ENCODE assay signal across 8 cellular contexts in genomic region chr16:30609928-30610839, GRCh38. TPM values are rescaled to one million over a fixed set of nuclear protein-coding genes. Genes with fewer than 3 reads are reported as not detected.
A peak's percentile ranks its signal among the peaks of the same experiment; 100 is the strongest.
DNase-seq lines count a peak whose midpoint lies in the region; FAIRE-seq and TF ChIP-seq lines count a peak whose summit lies in the region.

TSS of gene ZNF689 (minus strand) at chr16:30610389. CDS start at chr16:30610041, 348 bp downstream.

- POLR2A ChIA-PET in HEK293 (lab: Yijun Ruan, JAX) = interaction anchor here (0.5 to 2.6 kb wide), 31 partner anchors 8 to 557 kb away, joined by 3 to 18 read pairs (median 5); partner anchors contain the start of genes DCTPP1, FBRS, PRR14 and SEPHS2

- peak within 1 kb of the TSS; percentile 96 for H3K4me2 ChIP-seq in neuronal stem cell (ENCODE audit: insufficient read depth, low read length, poor library complexity, severe bottlenecking)

- peak within 1 kb of the TSS; percentile 98 for H2AK5ac ChIP-seq in neuronal stem cell (ENCODE audit: low read depth, low read length)

- H3K79me1 ChIP-seq in neuronal stem cell (ENCODE audit: low read depth, low read length) = peaks cover 4% of the 10 kb centered on the region

- H3K4ac ChIP-seq in neuronal stem cell (ENCODE audit: low read length) = peak within 1 kb of the TSS; percentile 40

- H3K9me3 ChIP-seq in HEK293 (ENCODE audit: control insufficient read depth, insufficient read depth, low read depth, low read length) (no peaks in the 10 kb centered on the region), neuronal stem cell (replicated peaks in 1 of 2; ENCODE audit: control insufficient read depth in 2 of 2, insufficient read depth in 1 of 2, low read depth in 1 of 2, low read length in 2 of 2) (no peaks in the 10 kb centered on the region)

- H2BK15ac ChIP-seq in neuronal stem cell (ENCODE audit: low read length) = peak within 1 kb of the TSS; percentile 72

- no peaks in the 10 kb centered on the region for H3K4me1 ChIP-seq in HEK293 (ENCODE audit: control insufficient read depth, insufficient read depth, low read length)
- peaks cover 0 to 3% of the 10 kb centered on the region in 2 donors for H3K4me1 ChIP-seq in neuronal stem cell (ENCODE audit: control insufficient read depth in 2 of 2, insufficient read depth in 1 of 2, low read depth in 1 of 2, low read length in 2 of 2)

- peak within 1 kb of the TSS; percentile 88 for H2AFZ ChIP-seq in neuronal stem cell (ENCODE audit: low read length)

- H2BK5ac ChIP-seq in neuronal stem cell (ENCODE audit: low read length) = peak within 1 kb of the TSS; percentile 79

- no peaks in the 10 kb centered on the region for H3K27me3 ChIP-seq in neuronal stem cell (ENCODE audit: control insufficient read depth in 3 of 3, insufficient read depth in 3 of 3, low read depth in 1 of 3, low read length in 3 of 3)

- DNase-seq in GDM1 (lab: John Stamatoyannopoulos, UW) (peak; percentile 95), MV-4-11 (lab: John Stamatoyannopoulos, UW) (peak; percentile 96), SK-MEL-5 (ENCODE audit: low read depth, low spot score) (peak; percentile 97), frontal cortex (ENCODE audit: low spot score in 2 of 2) (peak; percentile 95 to 96), neuronal stem cell (ENCODE audit: low spot score) (peak; percentile 99), substantia nigra (lab: John Stamatoyannopoulos, UW) (peak; percentile 71 to 98 (median 93))
- DNase-seq in activated naive CD4-positive, alpha-beta T cell treated with Interleukin-2 at 50 U/mL for 16 hours = peak; percentile 95

- peak; percentile 78 for TF ChIP-seq CTCF in HEK293 (tag by site-specific recombination; IDR thresholded peaks at IDR 0.05)

- H3K18ac ChIP-seq in neuronal stem cell (ENCODE audit: low read length) = peak within 1 kb of the TSS; percentile 97

- H3K9ac ChIP-seq in neuronal stem cell (ENCODE audit: low read depth, low read length, poor library complexity) = peak within 1 kb of the TSS; percentile 95

- peak within 1 kb of the TSS; percentile 38 for H4K91ac ChIP-seq in neuronal stem cell (ENCODE audit: low read depth, low read length, poor library complexity)

- peak within 1 kb of the TSS; percentile 97 for H3K23ac ChIP-seq in neuronal stem cell (ENCODE audit: low read depth, low read length, poor library complexity)

- H2BK12ac ChIP-seq in neuronal stem cell (ENCODE audit: low read length) = no peak within 1 kb of the TSS

- WGBS in neuronal stem cell (ENCODE audit: extremely low coverage in 2 of 2, insufficient read length in 2 of 2, insufficient replicate concordance in 1 of 2), 2 donors = no CpG with 5 or more reads among the region's 63 CpGs

- H3K14ac ChIP-seq in neuronal stem cell (ENCODE audit: low read length) = peak within 1 kb of the TSS; percentile 95

- no peak for FAIRE-seq in frontal cortex (lab: Jason Lieb, UNC)

- peaks cover 30 to 37% of the 10 kb centered on the region in 2 experiments; a peak in 2 of 3 replicates for H3K36me3 ChIP-seq in HEK293 (ENCODE audit: control insufficient read depth in 2 of 2, insufficient read depth in 1 of 2, low read length in 2 of 2)
- peaks cover 3 to 37% of the 10 kb centered on the region in 2 donors for H3K36me3 ChIP-seq in neuronal stem cell (replicated peaks in 1 of 2; ENCODE audit: control insufficient read depth in 2 of 2, insufficient read depth in 2 of 2, low read length in 2 of 2)

- in situ Hi-C loops in SK-MEL-5 (cut with HindIII; ENCODE audit: low pct_unique_long_range_greater_than_20kb, low sequenced_read_pairs) = no loop called here

- peak within 1 kb of the TSS; percentile 96 for H3K27ac ChIP-seq in HEK293 (ENCODE audit: extremely low read depth, low read depth, low read length)
- peak within 1 kb of the TSS; percentile 74 for H3K27ac ChIP-seq in neuronal stem cell (replicated peaks; ENCODE audit: low read length)
- H3K27ac ChIP-seq in substantia nigra (ENCODE audit: low read depth, low read length, poor library complexity, severe bottlenecking) = peak within 1 kb of the TSS; percentile 92

- CTCF ChIA-PET in HEK293 (lab: Yijun Ruan, JAX) = interaction anchor here (0.6 to 2.3 kb wide), 5 partner anchors 19 to 475 kb away, joined by 3 to 10 read pairs (median 4); no protein-coding TSS in a partner anchor

- H4K8ac ChIP-seq in neuronal stem cell (ENCODE audit: low read depth, low read length) = peak within 1 kb of the TSS; percentile 92

- H2BK120ac ChIP-seq in neuronal stem cell (ENCODE audit: low read depth, low read length) = peak within 1 kb of the TSS; percentile 39

- H3K4me3 ChIP-seq in HEK293 (ENCODE audit: low read depth, low read length) = peak within 1 kb of the TSS; percentile 81
- H3K4me3 ChIP-seq in neuronal stem cell (ENCODE audit: low read length in 2 of 2) = peak within 1 kb of the TSS; percentile 89 to 96

TF ChIP-seq in HEK293, 187 proteins besides CTCF, POLR2A, EP300 and RAD21 (continues in another document):
- TF ChIP-seq ZNF747 (tag by site-specific recombination; IDR thresholded peaks at IDR 0.05) (no peak), SALL2 (tag by site-specific recombination; IDR thresholded peaks at IDR 0.05; ENCODE audit: borderline replicate concordance) (no peak), ZFP37 (tag by site-specific recombination; IDR thresholded peaks at IDR 0.05) (no peak; the same call in 1 of the 2 replicates), ZNF514 (tag by site-specific recombination; IDR thresholded peaks at IDR 0.05) (no peak), ZNF544 (tag by site-specific recombination; IDR thresholded peaks at IDR 0.05) (no peak), ZNF26 (tag by site-specific recombination; IDR thresholded peaks at IDR 0.05) (no peak), ZNF600 (tag by site-specific recombination; IDR thresholded peaks at IDR 0.05) (no peak), ZNF223 (tag by site-specific recombination; IDR thresholded peaks at IDR 0.05) (peak; percentile 90), ZNF121 (tag by site-specific recombination; IDR thresholded peaks at IDR 0.05) (peak; percentile 51; the same call in 1 of the 2 replicates), HIC1 (tag by site-specific recombination; IDR thresholded peaks at IDR 0.05) (no peak), ZNF658 (tag by site-specific recombination; IDR thresholded peaks at IDR 0.05) (no peak), ZNF311 (tag by site-specific recombination; IDR thresholded peaks at IDR 0.05; ENCODE audit: borderline replicate concordance) (no peak)

RNA-seq across cellular contexts. Expression of gene ZNF689, which starts in this region (rescaled TPM):
- total RNA-seq in SK-MEL-5 (2014; rRNA removed; shearing (Covaris generic)) = 23.0 TPM in 2 replicates
- polyA plus RNA-seq in SK-MEL-5 (2015; cell fraction: cytosol; rRNA removed) = 28.8 and 39.0 TPM in 2 replicates
- 19.6 and 19.9 TPM in 2 replicates for polyA plus RNA-seq in SK-MEL-5 (2015; cell fraction: nucleus; rRNA removed)
- 9.0 TPM for total RNA-seq in frontal cortex
- 17.0 TPM for polyA plus RNA-seq in neuronal stem cell (2013, experiment 1 of 2)
- polyA plus RNA-seq in neuronal stem cell (2013, experiment 2 of 2) = 18.5 TPM

Comparison
In these comparisons a context has a peak if more than half of its experiments do, and no peak if none do; other contexts are left out.
1. Peak in every context shown above with its lines: DNase-seq, H3K4me3 ChIP-seq and H3K27ac ChIP-seq.